Comparison of ENCODE assay signal across 24 cellular contexts in genomic region chr15:57624730-57625129, GRCh38. TPM values are rescaled to one million over a fixed set of nuclear protein-coding genes. Genes with fewer than 3 reads are reported as not detected.
"Had no signal": no experiment of that assay in that cellular context is flagged by ENCODE, and none has a peak within 500 bp of the region (broad histone marks: within the 10 kb centered on the region; RNA-seq: fewer than 3 reads in every experiment).

No MANE protein-coding gene starts in this region.

- H3K27me3 ChIP-seq: body of pancreas, cardiac muscle cell, neural progenitor cell, tibial nerve, vagina had no signal

- H3K4me3 ChIP-seq: body of pancreas, cardiac muscle cell, neural progenitor cell, tibial nerve, vagina had no signal

- H3K27ac ChIP-seq: body of pancreas, cardiac muscle cell, neural progenitor cell, tibial nerve, vagina, VCaP had no signal

- H3K9me3 ChIP-seq: body of pancreas, tibial nerve, vagina had no signal

- H3K4me1 ChIP-seq: neural progenitor cell had no signal

- DNase-seq: activated CD4-positive, alpha-beta T cell treated with anti-CD3 and anti-CD28 coated beads, Interleukin-2, amount 10 ng/mL, durations not matched to agents 7 days and 5 days; activated CD4-positive, CD25-positive, alpha-beta regulatory T cell treated with anti-CD3 and anti-CD28 coated beads, Interleukin-2, amount 50 U/mL, for 72 hours; activated CD8-positive, alpha-beta memory T cell treated with anti-CD3 and anti-CD28 coated beads, Interleukin-2, amount 10 ng/mL, durations not matched to agents 7 days and 5 days; activated CD8-positive, alpha-beta T cell treated with anti-CD3 and anti-CD28 coated beads for 36 hours; activated effector memory CD4-positive, alpha-beta T cell treated with anti-CD3 and anti-CD28 coated beads, Interleukin-2, amount 50 U/mL, for 16 hours; activated naive CD4-positive, alpha-beta T cell treated with anti-CD3 and anti-CD28 coated beads, Interleukin-2, amount 50 U/mL, for 16 hours; activated naive CD8-positive, alpha-beta T cell treated with anti-CD3 and anti-CD28 coated beads, Interleukin-2, amount 50 U/mL, for 24 hours; activated T-cell treated with anti-CD3 and anti-CD28 coated beads for 4 hours; anterior cingulate cortex; body of pancreas; effector CD8-positive, alpha-beta T cell; kidney; naive thymus-derived CD8-positive, alpha-beta T cell; posterior cingulate gyrus; retina; stimulated activated CD4-positive, alpha-beta T cell treated with anti-CD3 and anti-CD28 coated beads, Interleukin-4, amount 100 ng/mL, for 24 hours; stimulated activated naive CD8-positive, alpha-beta T cell treated with anti-CD3 and anti-CD28 coated beads, Interleukin-15, amount 100 ng/mL, for 72 hours; T-cell had no signal

- H3K36me3 ChIP-seq: neural progenitor cell, tibial nerve had no signal

- ATAC-seq: activated CD8-positive, alpha-beta memory T cell treated with anti-CD3 and anti-CD28 coated beads, Interleukin-2, amount 10 ng/mL, durations not matched to agents 7 days and 5 days; activated CD8-positive, alpha-beta T cell treated with anti-CD3 and anti-CD28 coated beads for 36 hours; activated naive CD8-positive, alpha-beta T cell treated with anti-CD3 and anti-CD28 coated beads, Interleukin-2, amount 50 U/mL, for 24 hours; body of pancreas; left lobe of liver; naive thymus-derived CD8-positive, alpha-beta T cell; stimulated activated naive CD8-positive, alpha-beta T cell treated with anti-CD3 and anti-CD28 coated beads, Interleukin-15, amount 100 ng/mL, for 72 hours; T-cell had no signal

RNA-seq across cellular contexts. Expression of gene MYZAP, which starts 33.0 kb away (rescaled TPM):
- total RNA-seq: activated CD4-positive, alpha-beta T cell treated with anti-CD3 and anti-CD28 coated beads, Interleukin-2, amount 10 ng/mL, durations not matched to agents 7 days and 5 days; activated CD8-positive, alpha-beta memory T cell treated with anti-CD3 and anti-CD28 coated beads, Interleukin-2, amount 10 ng/mL, durations not matched to agents 7 days and 5 days; activated CD8-positive, alpha-beta T cell treated with anti-CD3 and anti-CD28 coated beads for 36 hours; naive thymus-derived CD8-positive, alpha-beta T cell had no signal
